ENCODE assay signal across 8 cellular contexts in genomic region chr1:237799762-237800474, GRCh38.
DNase-seq lines count a peak whose midpoint lies in the region; ATAC-seq and TF ChIP-seq lines count a peak whose summit lies in the region.

No MANE protein-coding gene starts in this region.

- peak; percentile 21; the same call in 1 of the 2 replicates for TF ChIP-seq CTCF in GM12874 (IDR thresholded peaks at IDR 0.05; ENCODE audit: insufficient read depth, low read depth, low read length)

- peak; percentile 86 for DNase-seq in ACHN
- peak; percentile 60 for DNase-seq in M059J (ENCODE audit: low read depth)
- DNase-seq in T1000 (lab: John Stamatoyannopoulos, UW): peak; percentile 37
- DNase-seq in fibroblast of the conjunctiva (ENCODE audit: low read depth): peak; percentile 3
- peak; percentile 64 for DNase-seq in renal cortical epithelial cell (ENCODE audit: low read depth)
- no peak for DNase-seq in GOT3 (lab: John Stamatoyannopoulos, UW)

- ATAC-seq in HG02588 (IDR thresholded peaks at IDR 0.05; ENCODE audit: unreplicated experiment): peak; percentile 76

- in situ Hi-C loops in ACHN (cut with HindIII; ENCODE audit: low pct_ligation_motif_present, low pct_unique_long_range_greater_than_20kb, low sequenced_read_pairs): no loop called here
